ENCODE assay signal across 14 cellular contexts in the genomic region with DNA sequence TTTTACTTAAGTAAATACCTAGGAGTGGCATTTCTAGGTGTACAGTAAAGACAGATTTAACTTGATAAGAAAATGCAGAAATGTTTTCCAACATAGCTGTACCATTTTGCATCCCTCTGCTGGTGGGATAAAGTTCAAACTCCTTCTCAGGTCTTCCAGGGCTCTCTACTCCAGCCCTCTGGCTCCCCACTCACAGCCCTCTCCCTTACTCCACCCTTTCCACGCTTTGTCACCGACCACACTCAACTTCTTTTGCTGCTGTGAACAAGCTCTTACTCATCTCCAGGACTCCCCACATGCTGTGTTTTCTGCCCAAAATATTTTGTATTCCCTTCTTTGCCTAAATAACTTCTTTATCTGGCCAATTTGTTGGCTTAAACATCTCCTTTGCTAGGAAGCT.
DNase-seq lines count a peak whose midpoint lies in the region; ATAC-seq, FAIRE-seq and TF ChIP-seq lines count a peak whose summit lies in the region.
"Had no signal": no experiment of that assay in that cellular context is flagged by ENCODE, and none has a peak within 500 bp of the region (broad histone marks: within the 10 kb centered on the region; RNA-seq: fewer than 3 reads in every experiment).

No MANE protein-coding gene starts in this region.

- dilution Hi-C loops in IMR-90 (cut with HindIII; ENCODE audit: low sequenced_read_pairs, unreplicated experiment) (no loop called here), mammary epithelial cell (cut with HindIII; ENCODE audit: low sequenced_read_pairs) (no loop called here)

- H2BK15ac ChIP-seq in IMR-90 (ENCODE audit: low read depth, low read length): no peak overlapping the region

- H3K9me3 ChIP-seq in IMR-90 (ENCODE audit: control insufficient read depth, insufficient read depth, low read length) (no peaks in the 10 kb centered on the region), mammary epithelial cell (replicated peaks; ENCODE audit: insufficient read depth, low read length) (no peaks in the 10 kb centered on the region)
- H3K9me3 ChIP-seq: BLaER1, esophagus squamous epithelium had no signal

- intact Hi-C loops in IMR-90 (cut with micrococcal nuclease): no loop called here
- intact Hi-C loops in mammary epithelial cell (cut with micrococcal nuclease): no loop called here

- no peak overlapping the region for H4K5ac ChIP-seq in IMR-90 (ENCODE audit: low read depth, low read length)

- no peak overlapping the region for H3K18ac ChIP-seq in IMR-90 (ENCODE audit: low read depth, low read length)

- BruUV-seq in IMR-90 (replicated peaks; lab: Mats Ljungman, UMichigan): no TSS peak
- BruUV-seq in mammary epithelial cell (replicated peaks; lab: Mats Ljungman, UMichigan): no TSS peak

- in situ Hi-C loops in IMR-90 (cut with MboI; ENCODE audit: low sequenced_read_pairs) (no loop called here), mammary epithelial cell (cut with MboI; ENCODE audit: low sequenced_read_pairs in 2 of 2) (no loop called here)

- no peak overlapping the region for H3K23ac ChIP-seq in IMR-90 (ENCODE audit: low read depth, low read length)

- peak; percentile 76 for DNase-seq in AG08395 (ENCODE audit: low spot score)
- DNase-seq in IMR-90: peak; percentile 68
- peak; percentile 1 for DNase-seq in mammary epithelial cell
- peak; percentile 36 for DNase-seq in myocyte (ENCODE audit: low read depth)
- DNase-seq in HTR-8/SVneo (ENCODE audit: insufficient read length, low spot score): no peak
- no peak for DNase-seq in NCI-H446 (lab: John Stamatoyannopoulos, UW)
- DNase-seq: esophagus squamous epithelium, NCI-H1930, NCI-H526 treated with DMSO at 0.1 percent for 48 hours had no signal

- no peak overlapping the region for H2AK5ac ChIP-seq in IMR-90 (ENCODE audit: low read depth, low read length)

- peak overlapping the region in 1 of 2 experiments; percentile 28; a peak in 2 of 4 replicates for H4K8ac ChIP-seq in IMR-90 (ENCODE audit: low read depth in 2 of 2, low read length in 2 of 2)

- H3K4me1 ChIP-seq in IMR-90 (ENCODE audit: control insufficient read depth, insufficient read depth, low read length): peaks cover 14% of the 10 kb centered on the region
- H3K4me1 ChIP-seq in mammary epithelial cell (ENCODE audit: insufficient read depth, low read length): no peaks in the 10 kb centered on the region
- H3K4me1 ChIP-seq: BLaER1, esophagus squamous epithelium had no signal

- H3K27me3 ChIP-seq in IMR-90 (ENCODE audit: control insufficient read depth, insufficient read depth, low read length): peaks cover 22% of the 10 kb centered on the region
- H3K27me3 ChIP-seq in mammary epithelial cell (ENCODE audit: insufficient read depth, low read length): no peaks in the 10 kb centered on the region
- H3K27me3 ChIP-seq: BLaER1, esophagus squamous epithelium had no signal

- H3K4me2 ChIP-seq in IMR-90 (ENCODE audit: low read depth, low read length): no peak overlapping the region
- no peak overlapping the region for H3K4me2 ChIP-seq in mammary epithelial cell (ENCODE audit: insufficient read depth, low read depth, low read length)
- H3K4me2 ChIP-seq: BLaER1 had no signal

- no peaks in the 10 kb centered on the region for H4K20me1 ChIP-seq in IMR-90 (ENCODE audit: insufficient read depth, low read length)
- H4K20me1 ChIP-seq in mammary epithelial cell (ENCODE audit: insufficient read depth, low read length): no peaks in the 10 kb centered on the region
- H4K20me1 ChIP-seq: BLaER1 had no signal

- H3K4me3 ChIP-seq in IMR-90 (ENCODE audit: insufficient read depth, low read depth, low read length) (no peak overlapping the region), mammary epithelial cell (replicated peaks in 1 of 3; ENCODE audit: insufficient read depth in 1 of 3, low read depth in 2 of 3, low read length in 3 of 3) (no peak overlapping the region)
- H3K4me3 ChIP-seq: BLaER1, esophagus squamous epithelium, GM12878, skin epidermis had no signal

- peak overlapping the region; percentile 44 for H2BK120ac ChIP-seq in IMR-90 (ENCODE audit: low read depth, low read length)

- H3K9me1 ChIP-seq in IMR-90 (ENCODE audit: insufficient read depth, low read length): peaks cover 6% of the 10 kb centered on the region

- H3K14ac ChIP-seq in IMR-90 (replicated peaks; ENCODE audit: low read depth, low read length): no peak overlapping the region

- no peak overlapping the region for H3K56ac ChIP-seq in IMR-90 (ENCODE audit: extremely low read depth, insufficient read depth, low read length)

- TF ChIP-seq CTCF in IMR-90 (conservative IDR thresholded peaks at IDR 0.05; ENCODE audit: low read depth, low read length): no peak
- no peak for TF ChIP-seq CTCF in mammary epithelial cell (conservative IDR thresholded peaks at IDR 0.05 in 1 of 2, IDR thresholded peaks at IDR 0.05 in 1 of 2; ENCODE audit: extremely low read depth in 1 of 2, insufficient read depth in 1 of 2, low read depth in 1 of 2, low read length in 2 of 2)

- H3K9ac ChIP-seq in IMR-90 (ENCODE audit: low read depth, low read length): no peak overlapping the region
- no peak overlapping the region for H3K9ac ChIP-seq in mammary epithelial cell (ENCODE audit: insufficient read depth, low read length)
- H3K9ac ChIP-seq: BLaER1 had no signal

- POLR2A ChIA-PET in IMR-90 (lab: Charles Lee; ENCODE audit: unreplicated experiment): no interaction called here

- peak overlapping the region; percentile 74 for H2BK20ac ChIP-seq in IMR-90 (ENCODE audit: low read depth, low read length)

- no peak for FAIRE-seq in HTR-8/SVneo (lab: Jason Lieb, UNC)
- FAIRE-seq: GM12878 had no signal

- no peak overlapping the region for H2BK5ac ChIP-seq in IMR-90 (ENCODE audit: low read depth, low read length, poor library complexity, severe bottlenecking)

- H3K36me3 ChIP-seq in IMR-90 (ENCODE audit: control insufficient read depth, insufficient read depth, low read length) (no peaks in the 10 kb centered on the region), mammary epithelial cell (ENCODE audit: insufficient read depth, low read length) (no peaks in the 10 kb centered on the region)
- H3K36me3 ChIP-seq: BLaER1, esophagus squamous epithelium had no signal

- 0% methylated on average over 2 of the region's 2 CpGs; no CpG with 5 or more reads in 1 of the 2 experiments for WGBS in IMR-90 (ENCODE audit: extremely low coverage in 2 of 2, insufficient read length in 1 of 2), 2 experiments
- WGBS in mammary epithelial cell (ENCODE audit: low coverage, missing lambda C conversion rate): 57% methylated on average over 2 of the region's 2 CpGs

- no peak for TF ChIP-seq POLR2A in IMR-90 (IDR thresholded peaks at IDR 0.05; ENCODE audit: low read depth, low read length)

- H3K4ac ChIP-seq in IMR-90 (ENCODE audit: low read depth, low read length): peak overlapping the region; percentile 59; the same call in 1 of the 2 replicates

- ATAC-seq in IMR-90 (ENCODE audit: low read depth) (peak; percentile 76), GM18873 (IDR thresholded peaks at IDR 0.05; ENCODE audit: low FRiP score, unreplicated experiment) (no peak), GM21529 (IDR thresholded peaks at IDR 0.05; ENCODE audit: unreplicated experiment) (no peak)
- ATAC-seq: GM12878 had no signal

- H3K27ac ChIP-seq in IMR-90 (ENCODE audit: insufficient read depth, low read length) (no peak overlapping the region; the same call in 1 of the 2 replicates), mammary epithelial cell (ENCODE audit: insufficient read depth, low read depth, low read length) (no peak overlapping the region)
- H3K27ac ChIP-seq: BLaER1, esophagus squamous epithelium, skin epidermis had no signal

- no peak overlapping the region for H2AFZ ChIP-seq in IMR-90 (replicated peaks; ENCODE audit: low read length, poor library complexity)
- no peak overlapping the region for H2AFZ ChIP-seq in mammary epithelial cell (ENCODE audit: low read depth, low read length)

- peak overlapping the region; percentile 76; the same call in 1 of the 2 replicates for H4K91ac ChIP-seq in IMR-90 (ENCODE audit: insufficient read depth, low read depth, low read length)

- CTCF ChIA-PET in IMR-90 (lab: Yijun Ruan, JAX) (interaction anchor here (1.1 to 1.7 kb wide), 3 partner anchors 9 to 176 kb away, joined by 3 to 5 read pairs (median 4); no protein-coding TSS in a partner anchor), mammary epithelial cell (lab: Charles Lee; ENCODE audit: low non-redundant PET) (no interaction called here)

- no peaks in the 10 kb centered on the region for H3K79me2 ChIP-seq in mammary epithelial cell (ENCODE audit: insufficient read depth, low read length)

- peak overlapping the region; percentile 15 for H2AK9ac ChIP-seq in IMR-90 (replicated peaks; ENCODE audit: low read depth, low read length, poor library complexity)

- no peaks in the 10 kb centered on the region for H3K79me1 ChIP-seq in IMR-90 (ENCODE audit: low read depth in 1 of 2, low read length in 2 of 2)

- TF ChIP-seq RAD21 in IMR-90 (IDR thresholded peaks at IDR 0.05; ENCODE audit: low read length): no peak

TF ChIP-seq in IMR-90, 13 proteins besides CTCF, POLR2A, EP300 and RAD21 (continues in another document):
- TF ChIP-seq SMC3 (IDR thresholded peaks at IDR 0.05; ENCODE audit: low read depth, low read length): no peak
- no peak for TF ChIP-seq MAZ (IDR thresholded peaks at IDR 0.05; ENCODE audit: borderline replicate concordance, low read depth, low read length)
- no peak for TF ChIP-seq MAFK (IDR thresholded peaks at IDR 0.05; ENCODE audit: low read depth, low read length)
- TF ChIP-seq CHD1 (IDR thresholded peaks at IDR 0.05; ENCODE audit: low read depth, low read length): no peak
- no peak for TF ChIP-seq RFX5 (IDR thresholded peaks at IDR 0.05; ENCODE audit: low read depth, low read length)
- TF ChIP-seq, protein P1, sequence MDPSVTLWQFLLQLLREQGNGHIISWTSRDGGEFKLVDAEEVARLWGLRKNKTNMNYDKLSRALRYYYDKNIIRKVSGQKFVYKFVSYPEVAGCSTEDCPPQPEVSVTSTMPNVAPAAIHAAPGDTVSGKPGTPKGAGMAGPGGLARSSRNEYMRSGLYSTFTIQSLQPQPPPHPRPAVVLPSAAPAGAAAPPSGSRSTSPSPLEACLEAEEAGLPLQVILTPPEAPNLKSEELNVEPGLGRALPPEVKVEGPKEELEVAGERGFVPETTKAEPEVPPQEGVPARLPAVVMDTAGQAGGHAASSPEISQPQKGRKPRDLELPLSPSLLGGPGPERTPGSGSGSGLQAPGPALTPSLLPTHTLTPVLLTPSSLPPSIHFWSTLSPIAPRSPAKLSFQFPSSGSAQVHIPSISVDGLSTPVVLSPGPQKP (IDR thresholded peaks at IDR 0.05; ENCODE audit: borderline replicate concordance, low read depth, low read length): no peak
- no peak for TF ChIP-seq USF2 (IDR thresholded peaks at IDR 0.05; ENCODE audit: low read depth, low read length)
- no peak for TF ChIP-seq FOS (IDR thresholded peaks at IDR 0.05; ENCODE audit: low read depth, low read length)
- no peak for TF ChIP-seq MXI1 (IDR thresholded peaks at IDR 0.05; ENCODE audit: borderline replicate concordance, low read depth, low read length)

Comparison
In these comparisons a context has a peak if more than half of its experiments do, and no peak if none do; other contexts are left out.
1. DNase-seq: peak in AG08395 (single experiment), IMR-90 (single experiment), mammary epithelial cell (single experiment) and myocyte (single experiment); none in HTR-8/SVneo (single experiment) and NCI-H446 (0 of 2).